ENCODE assay signal across 20 cellular contexts in genomic region chr1:202306535-202307345, GRCh38. TPM values are rescaled to one million over a fixed set of nuclear protein-coding genes. Genes with fewer than 3 reads are reported as not detected.
DNase-seq lines count a peak whose midpoint lies in the region; ATAC-seq, FAIRE-seq and TF ChIP-seq lines count a peak whose summit lies in the region.
"Had no signal": no experiment of that assay in that cellular context is flagged by ENCODE, and none has a peak within 500 bp of the region (broad histone marks: within the 10 kb centered on the region; RNA-seq: fewer than 3 reads in every experiment).

No MANE protein-coding gene starts in this region.

- no peak overlapping the region for H3K4me3 Mint-ChIP-seq in central memory CD8-positive, alpha-beta T cell
- H3K4me3 Mint-ChIP-seq in stimulated activated effector memory CD8-positive, alpha-beta T cell treated with anti-CD3 and anti-CD28 coated beads, Interleukin-12 subunit alpha, Interleukin-12 subunit beta, amount 100 ng/mL, for 72 hours = no peak overlapping the region
- H3K4me3 Mint-ChIP-seq: CD4-positive, CD25-positive, alpha-beta regulatory T cell; GM23338 had no signal

- H3K9me3 ChIP-seq in HepG2 (ENCODE audit: low read length) (no peaks in the 10 kb centered on the region), right lobe of liver (no peaks in the 10 kb centered on the region), neuronal stem cell (replicated peaks in 1 of 2; ENCODE audit: control insufficient read depth in 2 of 2, insufficient read depth in 1 of 2, low read depth in 1 of 2, low read length in 2 of 2) (peaks cover 0 to 1% of the 10 kb centered on the region in 2 donors)
- H3K9me3 ChIP-seq: Peyer's patch, SJCRH30 had no signal

- no peaks in the 10 kb centered on the region for H3K9me3 Mint-ChIP-seq in central memory CD8-positive, alpha-beta T cell
- no peaks in the 10 kb centered on the region for H3K9me3 Mint-ChIP-seq in stimulated activated effector memory CD8-positive, alpha-beta T cell treated with anti-CD3 and anti-CD28 coated beads, Interleukin-12 subunit alpha, Interleukin-12 subunit beta, amount 100 ng/mL, for 72 hours
- H3K9me3 Mint-ChIP-seq: GM23338, IgD-negative memory B cell had no signal

- H3K14ac ChIP-seq in neuronal stem cell (ENCODE audit: low read length) = peak overlapping the region; percentile 10

- no peak overlapping the region for H3K4ac ChIP-seq in neuronal stem cell (ENCODE audit: low read length)

- H2BK15ac ChIP-seq in neuronal stem cell (ENCODE audit: low read length) = no peak overlapping the region

- intact Hi-C loops in HepG2 (cut with micrococcal nuclease; ENCODE audit: unreplicated experiment) (no loop called here), right lobe of liver (cut with DNase I) (no loop called here)

- H3K4me3 ChIP-seq in HepG2 (replicated peaks in 1 of 3; ENCODE audit: insufficient read depth in 1 of 3, low read depth in 2 of 3, low read length in 3 of 3) (no peak overlapping the region), right lobe of liver (no peak overlapping the region), neuronal stem cell (ENCODE audit: low read length in 2 of 2) (no peak overlapping the region)
- H3K4me3 ChIP-seq: GM23338, Peyer's patch, SJCRH30 had no signal

- H3K36me3 ChIP-seq in HepG2 (replicated peaks in 1 of 2; ENCODE audit: control insufficient read depth in 1 of 2, insufficient read depth in 2 of 2, low read length in 2 of 2) (no peaks in the 10 kb centered on the region), right lobe of liver (no peaks in the 10 kb centered on the region), neuronal stem cell (replicated peaks in 1 of 2; ENCODE audit: control insufficient read depth in 2 of 2, insufficient read depth in 2 of 2, low read length in 2 of 2) (no peaks in the 10 kb centered on the region)
- H3K36me3 ChIP-seq: Peyer's patch, SJCRH30 had no signal

- 5% methylated on average over 4 of the region's 9 CpGs for WGBS in HepG2 (ENCODE audit: low lambda C conversion rate)
- WGBS in right lobe of liver (ENCODE audit: insufficient coverage, low coverage, low lambda C conversion rate, missing lambda C conversion rate) = 100% methylated on average over 1 of the region's 9 CpGs
- WGBS in neuronal stem cell (ENCODE audit: extremely low coverage in 2 of 2, insufficient read length in 2 of 2, insufficient replicate concordance in 1 of 2), 2 donors = no CpG with 5 or more reads among the region's 9 CpGs

- no peak overlapping the region for H2AFZ ChIP-seq in HepG2 (ENCODE audit: low read length)
- no peak overlapping the region for H2AFZ ChIP-seq in neuronal stem cell (ENCODE audit: low read length)
- H2AFZ ChIP-seq: GM23338 had no signal

- BruUV-seq in HepG2 (replicated peaks; lab: Mats Ljungman, UMichigan) = no TSS peak

- H3K4me1 ChIP-seq in HepG2 (ENCODE audit: insufficient read depth, low read length) = peaks cover 12% of the 10 kb centered on the region; the same call in 1 of the 2 replicates
- no peaks in the 10 kb centered on the region for H3K4me1 ChIP-seq in right lobe of liver
- no peaks in the 10 kb centered on the region for H3K4me1 ChIP-seq in neuronal stem cell (ENCODE audit: control insufficient read depth in 2 of 2, insufficient read depth in 1 of 2, low read depth in 1 of 2, low read length in 2 of 2)
- H3K4me1 ChIP-seq: Peyer's patch had no signal

- TF ChIP-seq RAD21 in HepG2 (CRISPR knock-in tag; IDR thresholded peaks at IDR 0.05) = no peak

- no peak overlapping the region for H4K8ac ChIP-seq in neuronal stem cell (ENCODE audit: low read depth, low read length)

- peaks cover 12% of the 10 kb centered on the region for H3K36me3 Mint-ChIP-seq in central memory CD8-positive, alpha-beta T cell (ENCODE audit: insufficient read depth)
- H3K36me3 Mint-ChIP-seq in stimulated activated effector memory CD8-positive, alpha-beta T cell treated with anti-CD3 and anti-CD28 coated beads, Interleukin-12 subunit alpha, Interleukin-12 subunit beta, amount 100 ng/mL, for 72 hours = peaks cover 5% of the 10 kb centered on the region
- H3K36me3 Mint-ChIP-seq: CD4-positive, CD25-positive, alpha-beta regulatory T cell had no signal

- no peaks in the 10 kb centered on the region for H3K27me3 Mint-ChIP-seq in central memory CD8-positive, alpha-beta T cell
- H3K27me3 Mint-ChIP-seq: CD4-positive, CD25-positive, alpha-beta regulatory T cell had no signal

- no peak overlapping the region for H3K4me2 ChIP-seq in HepG2 (ENCODE audit: low read depth, low read length)
- no peak overlapping the region for H3K4me2 ChIP-seq in neuronal stem cell (ENCODE audit: insufficient read depth, low read length, poor library complexity, severe bottlenecking)
- H3K4me2 ChIP-seq: GM23338 had no signal

- H3K27ac Mint-ChIP-seq in central memory CD8-positive, alpha-beta T cell (ENCODE audit: low read depth) = peak overlapping the region; percentile 41
- peak overlapping the region; percentile 20 for H3K27ac Mint-ChIP-seq in stimulated activated effector memory CD8-positive, alpha-beta T cell treated with anti-CD3 and anti-CD28 coated beads, Interleukin-12 subunit alpha, Interleukin-12 subunit beta, amount 100 ng/mL, for 72 hours
- H3K27ac Mint-ChIP-seq: CD4-positive, CD25-positive, alpha-beta regulatory T cell; GM23338 had no signal

- no peaks in the 10 kb centered on the region for H3K79me2 ChIP-seq in HepG2 (ENCODE audit: insufficient read depth, low read length)

- TF ChIP-seq EP300 in HepG2 (IDR thresholded peaks at IDR 0.05; ENCODE audit: low read depth in 2 of 2, low read length in 2 of 2) = no peak
- TF ChIP-seq EP300 in HepG2 (CRISPR knock-in tag; IDR thresholded peaks at IDR 0.05; ENCODE audit: borderline replicate concordance) = no peak

- no peaks in the 10 kb centered on the region for H3K79me1 ChIP-seq in neuronal stem cell (ENCODE audit: low read depth, low read length)

- no peak overlapping the region for H2BK5ac ChIP-seq in neuronal stem cell (ENCODE audit: low read length)

- H3K27me3 ChIP-seq in HepG2 (ENCODE audit: control insufficient read depth in 1 of 2, insufficient read depth in 2 of 2, low read length in 2 of 2) (peaks cover 0 to 65% of the 10 kb centered on the region in 2 experiments; a peak in 4 of 5 replicates), right lobe of liver (no peaks in the 10 kb centered on the region), neuronal stem cell (ENCODE audit: control insufficient read depth in 3 of 3, insufficient read depth in 3 of 3, low read depth in 1 of 3, low read length in 3 of 3) (peaks cover 0 to 56% (median 0%) of the 10 kb centered on the region in 3 experiments)
- H3K27me3 ChIP-seq: Peyer's patch had no signal

- no peak overlapping the region for H2BK12ac ChIP-seq in neuronal stem cell (ENCODE audit: low read length)

- H2AK5ac ChIP-seq in neuronal stem cell (ENCODE audit: low read depth, low read length) = peak overlapping the region; percentile 33

- H3K27ac ChIP-seq in HepG2 (ENCODE audit: extremely low read length, insufficient read depth, low read length) = no peak overlapping the region
- no peak overlapping the region for H3K27ac ChIP-seq in right lobe of liver
- H3K27ac ChIP-seq in neuronal stem cell (replicated peaks; ENCODE audit: low read length) = no peak overlapping the region
- H3K27ac ChIP-seq: Peyer's patch, SJCRH30 had no signal

- H3K18ac ChIP-seq in neuronal stem cell (ENCODE audit: low read length) = peak overlapping the region; percentile 30

- no peaks in the 10 kb centered on the region for H4K20me1 ChIP-seq in HepG2 (ENCODE audit: insufficient read depth, low read length)

- peaks cover 9% of the 10 kb centered on the region for H3K4me1 Mint-ChIP-seq in central memory CD8-positive, alpha-beta T cell
- no peaks in the 10 kb centered on the region for H3K4me1 Mint-ChIP-seq in stimulated activated effector memory CD8-positive, alpha-beta T cell treated with anti-CD3 and anti-CD28 coated beads, Interleukin-12 subunit alpha, Interleukin-12 subunit beta, amount 100 ng/mL, for 72 hours
- H3K4me1 Mint-ChIP-seq: CD4-positive, CD25-positive, alpha-beta regulatory T cell; IgD-negative memory B cell had no signal

- CTCF ChIA-PET in HepG2 (lab: Yijun Ruan, JAX; ENCODE audit: low intra/inter-chr PET ratio, low total read pairs) = no interaction called here

- no peak overlapping the region for H2BK120ac ChIP-seq in neuronal stem cell (ENCODE audit: low read depth, low read length)

- TF ChIP-seq POLR2A in HepG2 (IDR thresholded peaks at IDR 0.05; ENCODE audit: insufficient read depth in 1 of 2, low read depth in 2 of 2, low read length in 2 of 2) (no peak), right lobe of liver (IDR thresholded peaks at IDR 0.05) (no peak)

- TF ChIP-seq CTCF in HepG2 (CRISPR knock-in tag; IDR thresholded peaks at IDR 0.05) (no peak), right lobe of liver (IDR thresholded peaks at IDR 0.05) (no peak)

- ATAC-seq in HepG2 = peak; percentile 19; the same call in 1 of the 3 replicates
- no peak for ATAC-seq in right lobe of liver
- no peak for ATAC-seq in central memory CD8-positive, alpha-beta T cell (replicated peaks; ENCODE audit: extremely low read depth, poor library complexity, severe bottlenecking)
- ATAC-seq in stimulated activated effector memory CD8-positive, alpha-beta T cell treated with anti-CD3 and anti-CD28 coated beads, Interleukin-12 subunit alpha, Interleukin-12 subunit beta, amount 100 ng/mL, for 72 hours = no peak
- no peak for ATAC-seq in HG03196 (IDR thresholded peaks at IDR 0.05; ENCODE audit: unreplicated experiment)
- ATAC-seq in GM18517 (IDR thresholded peaks at IDR 0.05; ENCODE audit: unreplicated experiment) = no peak
- ATAC-seq in HG03571 (IDR thresholded peaks at IDR 0.05; ENCODE audit: unreplicated experiment) = no peak

- H4K91ac ChIP-seq in neuronal stem cell (ENCODE audit: low read depth, low read length, poor library complexity) = peak overlapping the region; percentile 47

- FAIRE-seq in HepG2 (lab: Jason Lieb, UNC) = no peak

- H3K23ac ChIP-seq in neuronal stem cell (ENCODE audit: low read depth, low read length, poor library complexity) = peak overlapping the region; percentile 8

- POLR2A ChIA-PET in HepG2 (lab: Yijun Ruan, JAX) = no interaction called here

- H3K9ac ChIP-seq in HepG2 (ENCODE audit: insufficient read depth, low read depth, low read length) = no peak overlapping the region
- no peak overlapping the region for H3K9ac ChIP-seq in neuronal stem cell (ENCODE audit: low read depth, low read length, poor library complexity)

- no peak for DNase-seq in HepG2 (ENCODE audit: low spot score)
- no peak for DNase-seq in right lobe of liver
- no peak for DNase-seq in central memory CD8-positive, alpha-beta T cell (ENCODE audit: low spot score in 2 of 2)
- DNase-seq in neuronal stem cell (ENCODE audit: low spot score) = no peak
- DNase-seq in stimulated activated effector memory CD8-positive, alpha-beta T cell treated with anti-CD3 and anti-CD28 coated beads, Interleukin-12 subunit alpha, Interleukin-12 subunit beta, amount 100 ng/mL, for 72 hours (ENCODE audit: low spot score in 2 of 2) = no peak
- DNase-seq: AML-193; CD4-positive, CD25-positive, alpha-beta regulatory T cell; EL; HCEC 1CT; MV-4-11; NCI-H1105 treated with DMSO at 0.1 percent for 48 hours; NCI-H2171 treated with DMSO at 0.1 percent for 48 hours; NCI-H524 treated with DMSO at 0.1 percent for 48 hours; Peyer's patch; SJCRH30 had no signal

- in situ Hi-C loops in HepG2 (cut with HindIII; ENCODE audit: extremely low pct_ligation_motif_present, low pct_unique_long_range_greater_than_20kb) = no loop called here

RNA-seq across cellular contexts. Expression of gene UBE2T, which starts 35.0 kb away (rescaled TPM):
- total RNA-seq in HepG2 (2016; rRNA removed; fragmentation: Illumina TruSeq; extraction: Trizol) (95.2 and 130 TPM in 2 replicates), right lobe of liver (1 to 10 TPM in 3 of 6 experiments, under 1 TPM in 3; 0.53 to 9.1 (median 1.1) TPM)
- total RNA-seq in HepG2 (2016; cell fraction: cytosol; rRNA removed; fragmentation: Illumina TruSeq; extraction: Trizol; ENCODE audit: low read depth) = 21.5 and 22.7 TPM in 2 replicates
- total RNA-seq in HepG2 (2016; cell fraction: insoluble cytoplasmic fraction; rRNA removed; fragmentation: Illumina TruSeq; extraction: Trizol) = 93.0 and 140 TPM in 2 replicates
- total RNA-seq in HepG2 (2016; cell fraction: membrane; rRNA removed; fragmentation: Illumina TruSeq; extraction: Trizol) = 21.2 and 24.3 TPM in 2 replicates
- total RNA-seq in HepG2 (2016; cell fraction: nucleus; rRNA removed; fragmentation: Illumina TruSeq; extraction: Trizol) = 34.3 and 34.5 TPM in 2 replicates
- polyA plus RNA-seq in HepG2 (2011; rRNA removed) = 58.9 and 80.8 TPM in 2 replicates
- 53.2 and 54.1 TPM in 2 replicates for polyA plus RNA-seq in HepG2 (2011; cell fraction: cytosol; rRNA removed)
- polyA plus RNA-seq in HepG2 (2011; cell fraction: nucleus; rRNA removed) = 16.3 and 20.2 TPM in 2 replicates
- polyA plus RNA-seq in HepG2 (2012) = 20.4 and 35.6 TPM in 2 replicates
- polyA plus RNA-seq in HepG2 (2016; cell fraction: cytosol; fragmentation: Illumina TruSeq; extraction: Trizol; ENCODE audit: low read depth) = 9.6 and 10.6 TPM in 2 replicates
- 120 and 134 TPM in 2 replicates for polyA plus RNA-seq in HepG2 (2016; cell fraction: insoluble cytoplasmic fraction; fragmentation: Illumina TruSeq; extraction: Trizol; ENCODE audit: low read depth)
- polyA plus RNA-seq in HepG2 (2016; cell fraction: membrane; fragmentation: Illumina TruSeq; extraction: Trizol; ENCODE audit: low read depth) = 12.6 and 12.8 TPM in 2 replicates
- 45.5 and 48.6 TPM in 2 replicates for polyA plus RNA-seq in HepG2 (2016; cell fraction: nucleus; fragmentation: Illumina TruSeq; extraction: Trizol; ENCODE audit: insufficient read depth, low read depth)
- polyA minus RNA-seq in HepG2 (2011; rRNA and poly(A)+ RNA removed; ENCODE audit: low replicate concordance) = 39.5 and 179 TPM in 2 replicates
- 18.0 and 21.6 TPM in 2 replicates for polyA minus RNA-seq in HepG2 (2011; cell fraction: cytosol; rRNA and poly(A)+ RNA removed)
- polyA minus RNA-seq in HepG2 (2011; cell fraction: nucleus; rRNA and poly(A)+ RNA removed) = 13.1 and 18.2 TPM in 2 replicates
- polyA plus RNA-seq in neuronal stem cell (2013, experiment 1 of 2) = 143 TPM
- 138 TPM for polyA plus RNA-seq in neuronal stem cell (2013, experiment 2 of 2)

RNA-seq across cellular contexts. Expression of gene PPP1R12B, which starts 41.8 kb away (rescaled TPM):
- total RNA-seq in HepG2 (2016; rRNA removed; fragmentation: Illumina TruSeq; extraction: Trizol) (5.0 and 12.0 TPM in 2 replicates), right lobe of liver (10 to 100 TPM; 13.7 to 22.2 (median 16.6) TPM)
- total RNA-seq in HepG2 (2016; cell fraction: cytosol; rRNA removed; fragmentation: Illumina TruSeq; extraction: Trizol; ENCODE audit: low read depth) = 7.8 and 10.3 TPM in 2 replicates
- total RNA-seq in HepG2 (2016; cell fraction: insoluble cytoplasmic fraction; rRNA removed; fragmentation: Illumina TruSeq; extraction: Trizol) = 3.1 and 9.8 TPM in 2 replicates
- 7.6 and 7.9 TPM in 2 replicates for total RNA-seq in HepG2 (2016; cell fraction: membrane; rRNA removed; fragmentation: Illumina TruSeq; extraction: Trizol)
- total RNA-seq in HepG2 (2016; cell fraction: nucleus; rRNA removed; fragmentation: Illumina TruSeq; extraction: Trizol) = 28.2 and 41.8 TPM in 2 replicates
- 12.0 and 13.6 TPM in 2 replicates for polyA plus RNA-seq in HepG2 (2011; rRNA removed)
- polyA plus RNA-seq in HepG2 (2011; cell fraction: cytosol; rRNA removed) = 4.7 and 6.2 TPM in 2 replicates
- polyA plus RNA-seq in HepG2 (2011; cell fraction: nucleus; rRNA removed) = 46.0 and 60.3 TPM in 2 replicates
- polyA plus RNA-seq in HepG2 (2012) = 2.4 and 3.9 TPM in 2 replicates
- polyA plus RNA-seq in HepG2 (2016; cell fraction: cytosol; fragmentation: Illumina TruSeq; extraction: Trizol; ENCODE audit: low read depth) = 0.12 and 0.15 TPM in 2 replicates
- polyA plus RNA-seq in HepG2 (2016; cell fraction: insoluble cytoplasmic fraction; fragmentation: Illumina TruSeq; extraction: Trizol; ENCODE audit: low read depth) = 1.2 and 2.0 TPM in 2 replicates
- 0.31 and 0.49 TPM in 2 replicates for polyA plus RNA-seq in HepG2 (2016; cell fraction: membrane; fragmentation: Illumina TruSeq; extraction: Trizol; ENCODE audit: low read depth)
- 9.7 and 12.2 TPM in 2 replicates for polyA plus RNA-seq in HepG2 (2016; cell fraction: nucleus; fragmentation: Illumina TruSeq; extraction: Trizol; ENCODE audit: insufficient read depth, low read depth)
- polyA minus RNA-seq in HepG2 (2011; rRNA and poly(A)+ RNA removed; ENCODE audit: low replicate concordance) = 84.7 and 179 TPM in 2 replicates
- 4.5 and 9.7 TPM in 2 replicates for polyA minus RNA-seq in HepG2 (2011; cell fraction: cytosol; rRNA and poly(A)+ RNA removed)
- 97.5 and 109 TPM in 2 replicates for polyA minus RNA-seq in HepG2 (2011; cell fraction: nucleus; rRNA and poly(A)+ RNA removed)
- polyA plus RNA-seq in neuronal stem cell (2013, experiment 1 of 2) = 6.6 TPM
- 7.8 TPM for polyA plus RNA-seq in neuronal stem cell (2013, experiment 2 of 2)
